ENCODE assay signal across 12 cellular contexts in the genomic region with DNA sequence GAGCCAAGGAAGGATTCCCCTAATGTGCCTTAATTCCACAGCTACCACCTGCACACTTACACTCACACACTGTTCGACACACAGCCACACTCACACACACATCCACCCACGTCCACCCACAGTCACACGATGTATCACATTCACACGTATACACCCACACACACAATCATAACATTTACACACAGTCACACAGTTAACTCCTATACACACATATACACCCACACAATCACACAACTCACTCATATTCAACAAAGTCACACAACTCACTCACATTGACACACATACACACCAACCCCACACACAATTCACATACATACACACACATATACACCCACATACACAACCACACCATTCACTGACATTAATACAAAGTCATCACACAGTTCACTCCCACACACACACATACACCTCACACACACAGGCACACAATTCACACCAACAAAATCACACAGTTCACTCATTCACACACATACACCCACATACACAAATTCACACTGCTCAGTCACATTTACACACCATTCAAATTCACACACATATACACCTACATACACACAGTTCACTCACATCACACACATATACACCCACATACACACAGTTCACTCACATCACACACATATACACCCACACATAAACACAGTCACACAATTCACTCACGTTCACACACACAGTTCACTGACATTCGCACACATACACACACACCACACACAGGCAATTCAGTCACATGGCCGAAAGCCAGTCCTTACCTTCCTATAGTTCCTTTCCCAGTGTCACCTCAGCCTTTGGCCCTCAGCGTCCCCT. TPM values are rescaled to one million over a fixed set of nuclear protein-coding genes. Genes with fewer than 3 reads are reported as not detected.
"Had no signal": no experiment of that assay in that cellular context is flagged by ENCODE, and none has a peak within 500 bp of the region (broad histone marks: within the 10 kb centered on the region; RNA-seq: fewer than 3 reads in every experiment).

No MANE protein-coding gene starts in this region.

RNA-seq across cellular contexts. Expression of a gene that starts 6.6 kb away (rescaled TPM):
- total RNA-seq: activated CD4-positive, alpha-beta T cell treated with anti-CD3 and anti-CD28 coated beads, Interleukin-2, amount 10 ng/mL, durations not matched to agents 24 days and 14 days; activated CD8-positive, alpha-beta memory T cell treated with anti-CD3 and anti-CD28 coated beads for 36 hours; activated CD8-positive, alpha-beta T cell treated with anti-CD3 and anti-CD28 coated beads for 36 hours; activated naive CD4-positive, alpha-beta T cell treated with anti-CD3 and anti-CD28 coated beads for 36 hours had no signal

RNA-seq across cellular contexts. Expression of a gene that starts 12.3 kb away (rescaled TPM):
- total RNA-seq: activated CD8-positive, alpha-beta memory T cell treated with anti-CD3 and anti-CD28 coated beads for 36 hours; activated CD8-positive, alpha-beta T cell treated with anti-CD3 and anti-CD28 coated beads for 36 hours had no signal

RNA-seq across cellular contexts. Expression of a gene that starts 25.5 kb away (rescaled TPM):
- total RNA-seq: activated CD8-positive, alpha-beta memory T cell treated with anti-CD3 and anti-CD28 coated beads for 36 hours; activated CD8-positive, alpha-beta T cell treated with anti-CD3 and anti-CD28 coated beads for 36 hours; activated naive CD4-positive, alpha-beta T cell treated with anti-CD3 and anti-CD28 coated beads for 36 hours; activated T-cell treated with anti-CD3 and anti-CD28 coated beads, Interleukin-2, amount 50 U/mL, for 72 hours; astrocyte; body of pancreas; breast epithelium had no signal

RNA-seq across cellular contexts. Expression of a gene that starts 50.9 kb away (rescaled TPM):
- total RNA-seq: activated CD4-positive, alpha-beta T cell treated with anti-CD3 and anti-CD28 coated beads, Interleukin-2, amount 10 ng/mL, durations not matched to agents 24 days and 14 days; activated CD8-positive, alpha-beta memory T cell treated with anti-CD3 and anti-CD28 coated beads for 36 hours; activated CD8-positive, alpha-beta T cell treated with anti-CD3 and anti-CD28 coated beads for 36 hours; activated naive CD4-positive, alpha-beta T cell treated with anti-CD3 and anti-CD28 coated beads for 36 hours; activated naive CD4-positive, alpha-beta T cell treated with anti-CD3 and anti-CD28 coated beads, Interleukin-2, amount 50 U/mL, for 72 hours; activated T-cell treated with anti-CD3 and anti-CD28 coated beads, Interleukin-2, amount 50 U/mL, for 72 hours; adrenal gland; astrocyte; body of pancreas; breast epithelium; cardiac septum; Right ventricle myocardium superior had no signal
- polyA plus RNA-seq: adrenal gland had no signal
